In genomic region chr11:7278314-7278917, GRCh38 we compare ENCODE assay signal across 8 cellular contexts. TPM values are rescaled to one million over a fixed set of nuclear protein-coding genes. Genes with fewer than 3 reads are reported as not detected.
DNase-seq lines count a peak whose midpoint lies in the region; ATAC-seq, FAIRE-seq and TF ChIP-seq lines count a peak whose summit lies in the region.

No MANE protein-coding gene starts in this region.

- no peak overlapping the region for H3K27ac ChIP-seq in AG04450 (ENCODE audit: low read depth, low read length)
- no peak overlapping the region for H3K27ac ChIP-seq in K562 (ENCODE audit: extremely low read depth, low read depth, low read length)

- no peaks in the 10 kb centered on the region for H3K36me3 ChIP-seq in K562 (ENCODE audit: control insufficient read depth, insufficient read depth, low read length)

- no peaks in the 10 kb centered on the region for H3K4me1 ChIP-seq in K562 (replicated peaks in 1 of 2; ENCODE audit: control insufficient read depth in 2 of 2, insufficient read depth in 2 of 2, low read length in 2 of 2)

- TF ChIP-seq CTCF in AG04450 (IDR thresholded peaks at IDR 0.05; ENCODE audit: low read depth, low read length) (peak; percentile 72), GM13976 (IDR thresholded peaks at IDR 0.05; ENCODE audit: borderline replicate concordance, control extremely low read depth, extremely low read depth, insufficient read depth, missing control alignments) (peak; percentile 33), K562 (IDR thresholded peaks at IDR 0.05 in 2 of 3, conservative IDR thresholded peaks at IDR 0.05 in 1 of 3; ENCODE audit: insufficient read depth in 2 of 3, low read depth in 1 of 3, low read length in 3 of 3) (peak; percentile 49 to 57 (median 53); a peak in 5 of 6 replicates)

- H3K9me3 Mint-ChIP-seq in memory B cell = no peaks in the 10 kb centered on the region
- H3K9me3 Mint-ChIP-seq in naive thymus-derived CD8-positive, alpha-beta T cell = no peaks in the 10 kb centered on the region

- DNase-seq in AG04450 (ENCODE audit: low read depth, low spot score) (no peak), GM13976 (ENCODE audit: low spot score) (peak; percentile 40), HuH-7.5 (ENCODE audit: low spot score) (peak; percentile 8), K562 (ENCODE audit: extremely low read depth in 1 of 4, low spot score in 3 of 4) (peak; percentile 30 to 46 (median 37)), memory B cell (ENCODE audit: low spot score in 2 of 2) (no peak)
- no peak for DNase-seq in naive thymus-derived CD8-positive, alpha-beta T cell

- no peaks in the 10 kb centered on the region for H3K79me2 ChIP-seq in K562 (ENCODE audit: control insufficient read depth, insufficient read depth, low read length)

- no TSS peak for BruUV-seq in K562 (replicated peaks; lab: Mats Ljungman, UMichigan)

- peaks cover 2% of the 10 kb centered on the region for H3K36me3 Mint-ChIP-seq in memory B cell
- H3K36me3 Mint-ChIP-seq in naive thymus-derived CD8-positive, alpha-beta T cell = no peaks in the 10 kb centered on the region

- H3K4me1 Mint-ChIP-seq in memory B cell = no peaks in the 10 kb centered on the region
- no peaks in the 10 kb centered on the region for H3K4me1 Mint-ChIP-seq in naive thymus-derived CD8-positive, alpha-beta T cell

- no peak overlapping the region for H3K9ac ChIP-seq in K562 (ENCODE audit: insufficient read depth in 1 of 2, low read depth in 2 of 2, low read length in 2 of 2)

- no peaks in the 10 kb centered on the region for H3K9me1 ChIP-seq in K562 (ENCODE audit: control insufficient read depth, insufficient read depth, low read length)

- no peak for FAIRE-seq in K562 (lab: Jason Lieb, UNC)

- no peak overlapping the region for H3K4me3 Mint-ChIP-seq in memory B cell
- H3K4me3 Mint-ChIP-seq in naive thymus-derived CD8-positive, alpha-beta T cell = no peak overlapping the region

- H3K9me3 ChIP-seq in AG04450 (ENCODE audit: control insufficient read depth, insufficient read depth, low read length) = no peaks in the 10 kb centered on the region
- H3K9me3 ChIP-seq in K562 (replicated peaks; ENCODE audit: control insufficient read depth, insufficient read depth, low read depth, low read length) = no peaks in the 10 kb centered on the region

- no peak overlapping the region for H2AFZ ChIP-seq in K562 (ENCODE audit: low read depth, low read length)

- TF ChIP-seq EP300 in K562 (IDR thresholded peaks at IDR 0.05; ENCODE audit: low read length) = no peak

- peaks cover 14% of the 10 kb centered on the region for H3K27me3 Mint-ChIP-seq in memory B cell
- peaks cover 16 to 41% (median 28%) of the 10 kb centered on the region in 5 donors for H3K27me3 Mint-ChIP-seq in naive thymus-derived CD8-positive, alpha-beta T cell

- no peaks in the 10 kb centered on the region for H4K20me1 ChIP-seq in K562 (replicated peaks; ENCODE audit: control insufficient read depth, insufficient read depth, low read length)

- POLR2A ChIA-PET in AG04450 (lab: Yijun Ruan, JAX) = no interaction called here
- POLR2A ChIA-PET in K562 (lab: Yijun Ruan, JAX) = interaction anchor here (0.6 kb wide), 1 partner anchor 667 kb away, joined by 3 read pairs; no protein-coding TSS in a partner anchor
- POLR2A ChIA-PET in naive thymus-derived CD8-positive, alpha-beta T cell (lab: Charles Lee) = no interaction called here

- intact Hi-C loops in K562 (cut with micrococcal nuclease) = loop anchor here (2.0 kb wide), 1 partner anchor 180 kb away; no protein-coding TSS in a partner anchor

- CTCF ChIA-PET in AG04450 (lab: Charles Lee) = interaction anchor here (0.6 to 2.4 kb wide), 16 partner anchors 8 to 1683 kb away, joined by 3 to 23 read pairs (median 4); no protein-coding TSS in a partner anchor
- CTCF ChIA-PET in K562 (lab: Yijun Ruan, JAX; ENCODE audit: low intra/inter-chr PET ratio) = no interaction called here

- WGBS in K562 (ENCODE audit: insufficient coverage, low coverage, missing lambda C conversion rate) = 0% methylated on average over 3 of the region's 3 CpGs

- TF ChIP-seq RAD21 in K562 (CRISPR knock-in tag; conservative IDR thresholded peaks at IDR 0.05 in 1 of 2, IDR thresholded peaks at IDR 0.05 in 1 of 2) = peak; percentile 47 to 62

- H3K27me3 ChIP-seq in AG04450 (ENCODE audit: control insufficient read depth, insufficient read depth, low read length) (no peaks in the 10 kb centered on the region), K562 (ENCODE audit: control insufficient read depth in 2 of 2, insufficient read depth in 2 of 2, low read length in 2 of 2) (no peaks in the 10 kb centered on the region)

- no peak overlapping the region for H3K4me3 ChIP-seq in AG04450 (ENCODE audit: low read depth, low read length)
- H3K4me3 ChIP-seq in K562 = no peak overlapping the region

- in situ Hi-C loops in GM13976 (cut with MboI; ENCODE audit: low sequenced_read_pairs, unreplicated experiment) = no loop called here
- in situ Hi-C loops in K562 (cut with MboI) = no loop called here

- peak; percentile 70 for ATAC-seq in K562
- peak; percentile 29 for ATAC-seq in memory B cell (ENCODE audit: low read depth)
- ATAC-seq in HG02588 (IDR thresholded peaks at IDR 0.05; ENCODE audit: unreplicated experiment) = no peak
- ATAC-seq in HG03108 (IDR thresholded peaks at IDR 0.05; ENCODE audit: unreplicated experiment) = no peak
- ATAC-seq in naive thymus-derived CD8-positive, alpha-beta T cell = no peak

- no peak overlapping the region for H3K4me2 ChIP-seq in K562 (ENCODE audit: insufficient read depth, low read length)

- no peak for TF ChIP-seq POLR2A in K562 (conservative IDR thresholded peaks at IDR 0.05)

- H3K27ac Mint-ChIP-seq in memory B cell = no peak overlapping the region
- no peak overlapping the region for H3K27ac Mint-ChIP-seq in naive thymus-derived CD8-positive, alpha-beta T cell

TF ChIP-seq in K562, 482 proteins besides CTCF, POLR2A, EP300 and RAD21:
- TF ChIP-seq SMC3 (conservative IDR thresholded peaks at IDR 0.05; ENCODE audit: insufficient read depth, low read depth, low read length) (0 out of 2 replicates have a peak, but pooled peaks have one; percentile 13), ZNF224 (CRISPR knock-in tag; IDR thresholded peaks at IDR 0.05) (no peak), HLTF (IDR thresholded peaks at IDR 0.05) (no peak)

RNA-seq across cellular contexts. Expression of gene SYT9, which starts 26.7 kb away (rescaled TPM):
- polyA plus RNA-seq in AG04450 (2011; rRNA removed) (not detected in 2 replicates), K562 (2011; rRNA removed) (not detected in 2 replicates), K562 (2014; fragmentation: Illumina TruSeq; extraction: Trizol) (not detected in 2 replicates), K562 (2014; fragmentation: Nextera tagmentation; extraction: Ambion mirVana) (under 1 TPM in 1 of 2 experiments, not detected in 1; 0.01 TPM), K562 (2014; rRNA removed) (not detected in 2 replicates)
- polyA minus RNA-seq in AG04450 (2011; rRNA and poly(A)+ RNA removed) = not detected in 2 replicates
- not detected in 2 replicates for total RNA-seq in K562 (2011; cell fraction: chromatin; rRNA removed; ENCODE audit: low replicate concordance)
- not detected in 2 replicates for total RNA-seq in K562 (2011; cell fraction: nucleolus; rRNA removed)
- not detected in 2 replicates for total RNA-seq in K562 (2011; cell fraction: nucleoplasm; rRNA removed)
- total RNA-seq in K562 (2014; rRNA removed) (not detected in 2 replicates), K562 (2014; rRNA removed; fragmentation: Illumina TruSeq; extraction: Trizol) (not detected in 2 replicates), K562 (2015; rRNA removed; fragmentation: Illumina TruSeq; extraction: Trizol) (not detected in 2 replicates), K562 (2021) (not detected in 2 replicates)
- polyA plus RNA-seq in K562 (2011; cell fraction: cytosol; rRNA removed) = not detected in 2 replicates
- not detected in 2 replicates for polyA plus RNA-seq in K562 (2011; cell fraction: nucleus; rRNA removed)
- not detected in 2 replicates for polyA plus RNA-seq in K562 (2012)
- polyA minus RNA-seq in K562 (2011; rRNA and poly(A)+ RNA removed) = 0.03 TPM in 1 of 2 replicates, not detected in the other
- polyA minus RNA-seq in K562 (2011; cell fraction: cytosol; rRNA and poly(A)+ RNA removed) = not detected in 2 replicates
- polyA minus RNA-seq in K562 (2011; cell fraction: nucleus; rRNA and poly(A)+ RNA removed) = not detected in 2 replicates
- not detected for total RNA-seq in naive thymus-derived CD8-positive, alpha-beta T cell
- polyA plus RNA-seq in naive thymus-derived CD8-positive, alpha-beta T cell = not detected

Comparison
In these comparisons a context has a peak if more than half of its experiments do, and no peak if none do; other contexts are left out.
1. DNase-seq: peak in GM13976 (single experiment), HuH-7.5 (single experiment) and K562 (4 of 4); none in AG04450 (single experiment), memory B cell (0 of 2) and naive thymus-derived CD8-positive, alpha-beta T cell (0 of 10).
2. ATAC-seq: peak in K562 (single experiment) and memory B cell (single experiment); none in HG02588 (single experiment), HG03108 (single experiment) and naive thymus-derived CD8-positive, alpha-beta T cell (0 of 2).
3. Peak in every context shown above with its lines, with median percentiles within 50 percentile points of each other: CTCF ChIP-seq.